Comparison of ENCODE assay signal across 9 cellular contexts in the genomic region with DNA sequence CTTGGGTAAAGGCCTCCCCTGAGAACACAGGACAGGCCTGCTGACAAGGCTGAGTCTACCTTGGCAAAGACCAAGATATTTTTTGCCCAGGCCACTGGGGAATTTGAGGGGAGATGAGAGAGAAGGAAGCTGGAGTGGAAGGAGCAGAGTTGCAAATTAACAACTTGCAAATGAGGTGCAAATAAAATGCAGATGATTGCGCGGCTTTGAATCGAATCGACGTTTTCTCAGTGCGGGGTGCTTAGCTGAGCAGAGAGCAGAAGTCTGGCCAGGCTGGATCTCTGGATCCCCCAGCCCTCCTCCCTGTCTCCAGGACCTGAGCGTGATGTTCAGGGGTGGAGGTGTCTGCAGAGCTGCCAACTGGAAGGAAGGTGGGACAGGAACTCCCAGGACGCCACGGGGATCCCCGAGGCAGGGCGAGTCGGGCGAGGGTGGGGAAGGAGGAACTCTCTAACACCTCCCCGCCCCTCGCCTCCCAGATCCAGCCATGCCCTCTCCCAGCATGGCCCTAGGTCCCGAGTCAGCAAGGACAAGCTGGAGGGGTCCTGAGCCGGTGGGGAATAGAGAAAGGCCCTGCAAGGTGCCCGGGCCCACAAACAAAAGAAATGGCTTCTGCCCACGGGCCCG. TPM values are rescaled to one million over a fixed set of nuclear protein-coding genes. Genes with fewer than 3 reads are reported as not detected.
DNase-seq lines count a peak whose midpoint lies in the region; ATAC-seq and TF ChIP-seq lines count a peak whose summit lies in the region.
"Had no signal": no experiment of that assay in that cellular context is flagged by ENCODE, and none has a peak within 500 bp of the region (broad histone marks: within the 10 kb centered on the region; RNA-seq: fewer than 3 reads in every experiment).

No MANE protein-coding gene starts in this region.

- TF ChIP-seq POLR2A in HCT116 (IDR thresholded peaks at IDR 0.05; ENCODE audit: borderline replicate concordance, extremely low read depth, insufficient read depth, insufficient read length) = no peak
- no peak for TF ChIP-seq POLR2A in sigmoid colon (IDR thresholded peaks at IDR 0.05)

- H3K9me3 Mint-ChIP-seq in CD8-positive, alpha-beta memory T cell = no peaks in the 10 kb centered on the region
- H3K9me3 Mint-ChIP-seq in activated CD4-positive, alpha-beta memory T cell treated with anti-CD3 and anti-CD28 coated beads for 36 hours = no peaks in the 10 kb centered on the region

- no peaks in the 10 kb centered on the region for H3K36me3 ChIP-seq in CD8-positive, alpha-beta memory T cell (ENCODE audit: insufficient read depth, low read length)
- H3K36me3 ChIP-seq in HCT116 (ENCODE audit: control insufficient read depth in 1 of 2, insufficient read depth in 2 of 2, low read length in 2 of 2) (no peaks in the 10 kb centered on the region), right atrium auricular region (no peaks in the 10 kb centered on the region), sigmoid colon (no peaks in the 10 kb centered on the region)

- H3K27me3 ChIP-seq in CD8-positive, alpha-beta memory T cell (ENCODE audit: insufficient read depth, low read length, poor library complexity, severe bottlenecking) = no peaks in the 10 kb centered on the region
- no peaks in the 10 kb centered on the region for H3K27me3 ChIP-seq in HCT116 (ENCODE audit: insufficient read depth, low read length)
- H3K27me3 ChIP-seq in right atrium auricular region = no peaks in the 10 kb centered on the region
- no peaks in the 10 kb centered on the region for H3K27me3 ChIP-seq in sigmoid colon

- H3K4me3 Mint-ChIP-seq in CD8-positive, alpha-beta memory T cell = peak overlapping the region; percentile 77 to 86 (median 79)
- H3K4me3 Mint-ChIP-seq in activated CD4-positive, alpha-beta memory T cell treated with anti-CD3 and anti-CD28 coated beads for 36 hours = peak overlapping the region; percentile 70

- no peak overlapping the region for H3K27ac ChIP-seq in CD8-positive, alpha-beta memory T cell (ENCODE audit: low read depth, low read length)
- H3K27ac ChIP-seq in HCT116 (ENCODE audit: low read depth, low read length) (no peak overlapping the region; the same call in 1 of the 2 replicates), right atrium auricular region (peak overlapping the region; percentile 57 to 64), sigmoid colon (peak overlapping the region; percentile 43 to 72 (median 60))

- CTCF ChIA-PET in CD8-positive, alpha-beta memory T cell (lab: Charles Lee) = interaction anchor here (0.8 to 2.2 kb wide), 6 partner anchors 29 to 573 kb away, joined by 3 to 14 read pairs (median 6); no protein-coding TSS in a partner anchor
- CTCF ChIA-PET in HCT116 (lab: Charles Lee) = interaction anchor here (1.2 to 1.5 kb wide), 2 partner anchors 40 to 58 kb away, joined by 4 to 6 read pairs; no protein-coding TSS in a partner anchor
- CTCF ChIA-PET in activated CD4-positive, alpha-beta memory T cell treated with anti-CD3 and anti-CD28 coated beads for 36 hours (lab: Charles Lee) = interaction anchor here (1.0 to 1.7 kb wide), 6 partner anchors 13 to 246 kb away, joined by 3 to 7 read pairs (median 6); a partner anchor contains a TSS

- TF ChIP-seq EP300 in sigmoid colon (IDR thresholded peaks at IDR 0.05) = no peak

- H3K27ac Mint-ChIP-seq in CD8-positive, alpha-beta memory T cell = peak overlapping the region in 4 of 8 donors; percentile 33 to 84 (median 50)
- H3K27ac Mint-ChIP-seq in activated CD4-positive, alpha-beta memory T cell treated with anti-CD3 and anti-CD28 coated beads for 36 hours = no peak overlapping the region

- H3K9ac ChIP-seq in HCT116 (ENCODE audit: low read length) = peak overlapping the region; percentile 43

- H3K9me3 ChIP-seq in CD8-positive, alpha-beta memory T cell (ENCODE audit: low read length) = no peaks in the 10 kb centered on the region
- H3K9me3 ChIP-seq in HCT116 (ENCODE audit: control insufficient read depth in 1 of 2, insufficient read depth in 1 of 2, low read depth in 1 of 2, low read length in 2 of 2) (no peaks in the 10 kb centered on the region), right atrium auricular region (no peaks in the 10 kb centered on the region), sigmoid colon (no peaks in the 10 kb centered on the region)

- TF ChIP-seq CTCF in HCT116 (IDR thresholded peaks at IDR 0.05 in 2 of 3, conservative IDR thresholded peaks at IDR 0.05 in 1 of 3; ENCODE audit: borderline replicate concordance in 1 of 3, insufficient read depth in 1 of 3, low read depth in 2 of 3, low read length in 2 of 3) (no peak), right atrium auricular region (IDR thresholded peaks at IDR 0.05) (no peak), sigmoid colon (IDR thresholded peaks at IDR 0.05) (no peak)

- H3K4me2 ChIP-seq in HCT116 (ENCODE audit: low read length) = peak overlapping the region; percentile 97

- H4K20me1 ChIP-seq in HCT116 (ENCODE audit: insufficient read depth) = no peaks in the 10 kb centered on the region

- peak overlapping the region; percentile 66 for H3K4me3 ChIP-seq in CD8-positive, alpha-beta memory T cell (ENCODE audit: low read length)
- H3K4me3 ChIP-seq in HCT116 (replicated peaks in 1 of 2; ENCODE audit: low read depth in 1 of 2, low read length in 2 of 2) (peak overlapping the region; percentile 55 to 73), right atrium auricular region (peak overlapping the region; percentile 63 to 67), sigmoid colon (peak overlapping the region; percentile 41 to 66 (median 55))

- peaks cover 0 to 1% (median 0%) of the 10 kb centered on the region in 3 donors for H3K36me3 Mint-ChIP-seq in CD8-positive, alpha-beta memory T cell
- H3K36me3 Mint-ChIP-seq in activated CD4-positive, alpha-beta memory T cell treated with anti-CD3 and anti-CD28 coated beads for 36 hours = no peaks in the 10 kb centered on the region

- H3K4me1 Mint-ChIP-seq in CD8-positive, alpha-beta memory T cell = peaks cover 15 to 20% (median 18%) of the 10 kb centered on the region in 3 donors
- peaks cover 20% of the 10 kb centered on the region for H3K4me1 Mint-ChIP-seq in activated CD4-positive, alpha-beta memory T cell treated with anti-CD3 and anti-CD28 coated beads for 36 hours (ENCODE audit: low read depth)

- H3K27me3 Mint-ChIP-seq in CD8-positive, alpha-beta memory T cell = peaks cover 0 to 12% of the 10 kb centered on the region in 2 donors
- peaks cover 4% of the 10 kb centered on the region for H3K27me3 Mint-ChIP-seq in activated CD4-positive, alpha-beta memory T cell treated with anti-CD3 and anti-CD28 coated beads for 36 hours

- no peak for TF ChIP-seq RAD21 in HCT116 (IDR thresholded peaks at IDR 0.05; ENCODE audit: low read depth)

- no TSS peak for BruUV-seq in HCT116 (replicated peaks; lab: Mats Ljungman, UMichigan)

- no peak for DNase-seq in CD8-positive, alpha-beta memory T cell
- DNase-seq in HCT116 (ENCODE audit: low read depth, low spot score) (no peak), right atrium auricular region (ENCODE audit: low spot score) (no peak), sigmoid colon (peak; percentile 68)
- DNase-seq in activated CD4-positive, alpha-beta memory T cell treated with anti-CD3 and anti-CD28 coated beads for 36 hours = no peak
- DNase-seq in activated CD4-positive, CD25-positive, alpha-beta regulatory T cell (lab: John Stamatoyannopoulos, UW) = no peak
- no peak for DNase-seq in activated CD8-positive, alpha-beta memory T cell treated with anti-CD3 and anti-CD28 coated beads for 24 hours

- no peaks in the 10 kb centered on the region for H3K9me2 ChIP-seq in HCT116 (ENCODE audit: insufficient read depth)

- RAD21 ChIA-PET in HCT116 (lab: Charles Lee; ENCODE audit: low non-redundant PET in 1 of 2, low total read pairs in 2 of 2, uncharacterized antibody in 2 of 2, unreplicated experiment in 2 of 2) = interaction anchor here in 1 of 2 experiments (1.0 kb wide), 1 partner anchor 58 kb away, joined by 3 read pairs; no protein-coding TSS in a partner anchor

- peak; percentile 10; the same call in 1 of the 2 replicates for ATAC-seq in HCT116
- ATAC-seq in HG03342 (IDR thresholded peaks at IDR 0.05; ENCODE audit: unreplicated experiment) = no peak

- peaks cover 9% of the 10 kb centered on the region for H3K4me1 ChIP-seq in CD8-positive, alpha-beta memory T cell (ENCODE audit: insufficient read depth, low read length)
- peaks cover 6 to 25% of the 10 kb centered on the region in 2 experiments; a peak in 3 of 4 replicates for H3K4me1 ChIP-seq in HCT116 (ENCODE audit: control insufficient read depth in 1 of 2, insufficient read depth in 2 of 2, low read length in 2 of 2)
- peaks cover 0 to 10% of the 10 kb centered on the region in 2 donors for H3K4me1 ChIP-seq in right atrium auricular region
- H3K4me1 ChIP-seq in sigmoid colon = peaks cover 0 to 16% (median 13%) of the 10 kb centered on the region in 4 donors

- WGBS in sigmoid colon, 2 donors = 21 to 28% methylated on average over 20 of the region's 20 CpGs

- peak overlapping the region; percentile 61 for H2AFZ ChIP-seq in HCT116 (ENCODE audit: low read depth, low read length, poor library complexity, severe bottlenecking)

- POLR2A ChIA-PET in CD8-positive, alpha-beta memory T cell (lab: Charles Lee) = interaction anchor here (1.4 kb wide), 1 partner anchor 30 kb away, joined by 5 read pairs; no protein-coding TSS in a partner anchor
- POLR2A ChIA-PET in HCT116 (lab: Charles Lee) = interaction anchor here (1.5 kb wide), 2 partner anchors 43 to 57 kb away, joined by 7 to 9 read pairs; a partner anchor contains a TSS
- POLR2A ChIA-PET in activated CD4-positive, alpha-beta memory T cell treated with anti-CD3 and anti-CD28 coated beads for 36 hours (lab: Charles Lee) = interaction anchor here (0.8 to 1.3 kb wide), 4 partner anchors 17 to 63 kb away, joined by 3 read pairs; a partner anchor contains a TSS

- intact Hi-C loops in HCT116 (cut with micrococcal nuclease) = no loop called here
- intact Hi-C loops in activated CD4-positive, alpha-beta memory T cell treated with anti-CD3 and anti-CD28 coated beads for 36 hours (cut with micrococcal nuclease) = loop anchor here (5.0 to 10.0 kb wide), 2 partner anchors 224 to 261 kb away; a partner anchor contains a TSS
- intact Hi-C loops in sigmoid colon (cut with DNase I) = no loop called here

- H3K79me2 ChIP-seq in HCT116 (ENCODE audit: insufficient read depth, low read length) = no peaks in the 10 kb centered on the region

RNA-seq across cellular contexts. Expression of a gene that starts 0.5 kb away (rescaled TPM):
- 1 to 10 TPM; 1.2 to 1.5 TPM for total RNA-seq in CD8-positive, alpha-beta memory T cell
- polyA plus RNA-seq in CD8-positive, alpha-beta memory T cell = 0.14 TPM
- total RNA-seq in HCT116 (2021; ENCODE audit: unreplicated experiment) (0.71 TPM), right atrium auricular region (not detected), sigmoid colon (1 to 10 TPM in 2 of 4 donors, under 1 TPM in 2; 0.14 to 3.3 (median 0.62) TPM)
- 0.36 and 0.45 TPM in 2 replicates for polyA plus RNA-seq in HCT116 (2012)
- under 1 TPM; 0.75 to 1.00 TPM for total RNA-seq in activated CD4-positive, alpha-beta memory T cell treated with anti-CD3 and anti-CD28 coated beads for 36 hours
- polyA plus RNA-seq in sigmoid colon = 1 to 10 TPM in 1 of 3 donors, under 1 TPM in 2; under 0.01 to 1.7 (median 0.23) TPM

RNA-seq across cellular contexts. Expression of a gene that starts 20.1 kb away (rescaled TPM):
- not detected for total RNA-seq in CD8-positive, alpha-beta memory T cell
- polyA plus RNA-seq in CD8-positive, alpha-beta memory T cell = not detected
- total RNA-seq in HCT116 (2021; ENCODE audit: unreplicated experiment) (not detected), right atrium auricular region (under 1 TPM in 1 of 2 donors, not detected in 1; 0.24 TPM), sigmoid colon (1 to 10 TPM in 3 of 4 donors, not detected in 1; 1.8 to 3.3 (median 2.9) TPM)
- not detected in 2 replicates for polyA plus RNA-seq in HCT116 (2012)
- not detected for total RNA-seq in activated CD4-positive, alpha-beta memory T cell treated with anti-CD3 and anti-CD28 coated beads for 36 hours
- under 1 TPM in 1 of 3 donors, not detected in 2; 0.42 TPM for polyA plus RNA-seq in sigmoid colon
- total RNA-seq: renal cortical epithelial cell had no signal

RNA-seq across cellular contexts. Expression of a gene that starts 42.8 kb away (rescaled TPM):
- 10 to 100 TPM; 79.6 to 88.3 TPM for total RNA-seq in CD8-positive, alpha-beta memory T cell
- 16.9 TPM for polyA plus RNA-seq in CD8-positive, alpha-beta memory T cell
- 94.1 TPM for total RNA-seq in HCT116 (2021; ENCODE audit: unreplicated experiment)
- polyA plus RNA-seq in HCT116 (2012) = 137 and 142 TPM in 2 replicates
- 100 to 1,000 TPM; 118 to 125 TPM for total RNA-seq in activated CD4-positive, alpha-beta memory T cell treated with anti-CD3 and anti-CD28 coated beads for 36 hours
- 10 to 100 TPM in 1 of 2 donors, 1 to 10 TPM in 1; 1.8 to 10.7 TPM for total RNA-seq in right atrium auricular region
- 10 to 100 TPM in 2 of 4 donors, 1 to 10 TPM in 2; 7.1 to 12.2 (median 9.2) TPM for total RNA-seq in sigmoid colon
- 100 to 1,000 TPM in 1 of 3 donors, 10 to 100 TPM in 2; 66.1 to 109 (median 99.5) TPM for polyA plus RNA-seq in sigmoid colon

Comparison
In these comparisons a context has a peak if more than half of its experiments do, and no peak if none do; other contexts are left out.
1. H3K27ac ChIP-seq: peak in right atrium auricular region (2 of 2) and sigmoid colon (4 of 4); none in CD8-positive, alpha-beta memory T cell (single experiment) and HCT116 (single experiment).
2. Peak in every context shown above with its lines, with median percentiles within 50 percentile points of each other: H3K4me3 ChIP-seq.